Comparison of ENCODE assay signal across 8 cellular contexts in the genomic region with DNA sequence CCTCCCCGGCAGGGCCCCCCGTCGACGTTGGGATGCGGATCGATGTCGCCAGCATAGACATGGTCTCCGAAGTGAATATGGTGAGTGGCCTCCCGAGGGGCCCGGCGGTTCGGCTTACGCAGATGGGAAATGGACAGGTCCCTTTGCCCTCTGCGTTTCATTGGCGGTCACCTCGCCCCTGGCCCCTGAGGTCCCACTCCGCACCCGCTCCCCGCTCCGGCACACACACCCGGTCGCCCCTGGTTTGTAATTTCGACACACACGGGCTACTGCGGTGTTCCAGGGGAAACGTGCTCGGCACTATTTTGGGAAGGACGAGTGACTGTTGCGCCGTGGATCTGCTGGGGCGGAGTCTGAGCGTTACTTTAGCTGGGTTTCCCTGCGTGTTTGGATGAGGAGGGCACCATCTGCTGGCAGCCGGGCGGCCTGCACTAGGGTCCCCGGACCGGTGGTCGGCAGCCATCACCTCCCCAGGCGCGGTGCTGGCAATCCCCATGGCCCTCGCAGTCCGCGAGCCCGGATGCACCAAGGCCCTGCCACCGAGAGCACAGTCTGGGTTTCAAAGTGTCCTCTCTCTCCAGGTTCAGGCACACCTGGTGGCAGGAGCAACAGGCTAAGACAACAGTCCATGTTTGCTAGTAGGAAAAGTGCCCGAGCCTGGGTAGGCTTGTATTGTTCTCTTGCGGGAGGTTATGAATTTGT. TPM values are rescaled to one million over a fixed set of nuclear protein-coding genes. Genes with fewer than 3 reads are reported as not detected.
DNase-seq lines count a peak whose midpoint lies in the region; ATAC-seq and TF ChIP-seq lines count a peak whose summit lies in the region.

No MANE protein-coding gene starts in this region.

- peaks cover 20% of the 10 kb centered on the region for H3K4me1 ChIP-seq in CD4-positive, CD25-positive, alpha-beta regulatory T cell (ENCODE audit: control insufficient read depth, insufficient read depth, low read length, poor library complexity, severe bottlenecking)
- peaks cover 2 to 10% of the 10 kb centered on the region in 2 donors for H3K4me1 ChIP-seq in neuronal stem cell (ENCODE audit: control insufficient read depth in 2 of 2, insufficient read depth in 1 of 2, low read depth in 1 of 2, low read length in 2 of 2)
- no peaks in the 10 kb centered on the region for H3K4me1 ChIP-seq in prostate gland (replicated peaks)

- H2BK15ac ChIP-seq in neuronal stem cell (ENCODE audit: low read length), result no peak overlapping the region

- no peak overlapping the region for H2AK5ac ChIP-seq in neuronal stem cell (ENCODE audit: low read depth, low read length)

- TF ChIP-seq POLR2A in prostate gland (IDR thresholded peaks at IDR 0.05), result no peak

- H3K4me3 ChIP-seq in CD4-positive, CD25-positive, alpha-beta regulatory T cell (ENCODE audit: low read depth, low read length), result peak overlapping the region; percentile 19
- H3K4me3 ChIP-seq in neuronal stem cell (ENCODE audit: low read length in 2 of 2) (peak overlapping the region; percentile 40 to 87), prostate gland (no peak overlapping the region)

- peak overlapping the region; percentile 49 to 75 (median 68) for H3K4me3 Mint-ChIP-seq in CD4-positive, CD25-positive, alpha-beta regulatory T cell

- no peak overlapping the region for H2BK120ac ChIP-seq in neuronal stem cell (ENCODE audit: low read depth, low read length)

- peak overlapping the region; percentile 64 for H3K9ac ChIP-seq in neuronal stem cell (ENCODE audit: low read depth, low read length, poor library complexity)

- no peaks in the 10 kb centered on the region for H3K36me3 ChIP-seq in CD4-positive, CD25-positive, alpha-beta regulatory T cell (ENCODE audit: control insufficient read depth, insufficient read depth, low read length)
- H3K36me3 ChIP-seq in neuronal stem cell (replicated peaks in 1 of 2; ENCODE audit: control insufficient read depth in 2 of 2, insufficient read depth in 2 of 2, low read length in 2 of 2) (no peaks in the 10 kb centered on the region), prostate gland (no peaks in the 10 kb centered on the region)

- no peak overlapping the region for H3K18ac ChIP-seq in neuronal stem cell (ENCODE audit: low read length)

- TF ChIP-seq CTCF in prostate gland (IDR thresholded peaks at IDR 0.05), result peak in 1 of 4 experiments; percentile 20

- peaks cover 0 to 22% (median 7%) of the 10 kb centered on the region in 4 donors for H3K4me1 Mint-ChIP-seq in CD4-positive, CD25-positive, alpha-beta regulatory T cell

- no peak overlapping the region for H4K8ac ChIP-seq in neuronal stem cell (ENCODE audit: low read depth, low read length)

- no peak overlapping the region for H4K91ac ChIP-seq in neuronal stem cell (ENCODE audit: low read depth, low read length, poor library complexity)

- H3K23ac ChIP-seq in neuronal stem cell (ENCODE audit: low read depth, low read length, poor library complexity), result peak overlapping the region; percentile 17

- peaks cover 43% of the 10 kb centered on the region for H3K27me3 Mint-ChIP-seq in CD4-positive, CD25-positive, alpha-beta regulatory T cell

- H3K79me1 ChIP-seq in neuronal stem cell (ENCODE audit: low read depth, low read length), result no peaks in the 10 kb centered on the region

- no CpG with 5 or more reads among the region's 47 CpGs for WGBS in neuronal stem cell (ENCODE audit: extremely low coverage in 2 of 2, insufficient read length in 2 of 2, insufficient replicate concordance in 1 of 2), 2 donors
- WGBS in prostate gland, result under 1% methylated on average over 47 of the region's 47 CpGs

- peak in 2 of 3 donors; percentile 26 to 55 for DNase-seq in CD4-positive, CD25-positive, alpha-beta regulatory T cell
- DNase-seq in NCI-H82 (lab: John Stamatoyannopoulos, UW), result peak; percentile 86
- DNase-seq in activated naive CD4-positive, alpha-beta T cell treated with anti-CD3 and anti-CD28 coated beads, Interleukin-2, amount 50 U/mL, for 16 hours, result peak; percentile 26
- peak; percentile 65 for DNase-seq in globus pallidus (ENCODE audit: low spot score)
- peak; percentile 75 for DNase-seq in neuronal stem cell (ENCODE audit: low spot score)
- DNase-seq in prostate gland (ENCODE audit: low spot score), result no peak

- peak overlapping the region; percentile 90 for H2AFZ ChIP-seq in neuronal stem cell (ENCODE audit: low read length)

- intact Hi-C loops in prostate gland (cut with DNase I), result no loop called here

- H3K27me3 ChIP-seq in CD4-positive, CD25-positive, alpha-beta regulatory T cell (ENCODE audit: control insufficient read depth, insufficient read depth, low read length), result peaks cover 32% of the 10 kb centered on the region
- H3K27me3 ChIP-seq in neuronal stem cell (ENCODE audit: control insufficient read depth in 3 of 3, insufficient read depth in 3 of 3, low read depth in 1 of 3, low read length in 3 of 3) (peaks cover 0 to 34% (median 4%) of the 10 kb centered on the region in 3 experiments), prostate gland (replicated peaks; ENCODE audit: insufficient read depth) (no peaks in the 10 kb centered on the region)

- H3K27ac ChIP-seq in CD4-positive, CD25-positive, alpha-beta regulatory T cell (ENCODE audit: insufficient read depth, low read length, poor library complexity, severe bottlenecking), result no peak overlapping the region
- H3K27ac ChIP-seq in neuronal stem cell (replicated peaks; ENCODE audit: low read length), result no peak overlapping the region
- H3K27ac ChIP-seq in prostate gland, result no peak overlapping the region

- no peaks in the 10 kb centered on the region for H3K36me3 Mint-ChIP-seq in CD4-positive, CD25-positive, alpha-beta regulatory T cell

- H3K14ac ChIP-seq in neuronal stem cell (ENCODE audit: low read length), result no peak overlapping the region

- no peak overlapping the region for H2BK5ac ChIP-seq in neuronal stem cell (ENCODE audit: low read length)

- ATAC-seq in CD4-positive, CD25-positive, alpha-beta regulatory T cell (ENCODE audit: low read depth in 2 of 2), result peak in 1 of 2 donors; percentile 29
- ATAC-seq in GM19043 (IDR thresholded peaks at IDR 0.05; ENCODE audit: low read depth, unreplicated experiment), result peak; percentile 86
- ATAC-seq in HG03175 (IDR thresholded peaks at IDR 0.05; ENCODE audit: unreplicated experiment), result peak; percentile 86

- H3K9me3 Mint-ChIP-seq in CD4-positive, CD25-positive, alpha-beta regulatory T cell, result peaks cover 0 to 5% (median 0%) of the 10 kb centered on the region in 7 donors

- peak overlapping the region; percentile 84 for H3K4me2 ChIP-seq in neuronal stem cell (ENCODE audit: insufficient read depth, low read length, poor library complexity, severe bottlenecking)

- no peak overlapping the region for H3K27ac Mint-ChIP-seq in CD4-positive, CD25-positive, alpha-beta regulatory T cell

- H3K4ac ChIP-seq in neuronal stem cell (ENCODE audit: low read length), result no peak overlapping the region

- no peak overlapping the region for H2BK12ac ChIP-seq in neuronal stem cell (ENCODE audit: low read length)

- H3K9me3 ChIP-seq in CD4-positive, CD25-positive, alpha-beta regulatory T cell (ENCODE audit: control insufficient read depth in 2 of 2, low read length in 2 of 2), result no peaks in the 10 kb centered on the region
- H3K9me3 ChIP-seq in neuronal stem cell (replicated peaks in 1 of 2; ENCODE audit: control insufficient read depth in 2 of 2, insufficient read depth in 1 of 2, low read depth in 1 of 2, low read length in 2 of 2) (no peaks in the 10 kb centered on the region), prostate gland (no peaks in the 10 kb centered on the region)

RNA-seq across cellular contexts. Expression of a gene that starts 1.2 kb away (rescaled TPM):
- total RNA-seq in CD4-positive, CD25-positive, alpha-beta regulatory T cell, result not detected
- not detected for polyA plus RNA-seq in CD4-positive, CD25-positive, alpha-beta regulatory T cell
- polyA plus RNA-seq in neuronal stem cell (2013, experiment 1 of 2), result 0.03 TPM
- 0.04 TPM for polyA plus RNA-seq in neuronal stem cell (2013, experiment 2 of 2)
- not detected for total RNA-seq in prostate gland

RNA-seq across cellular contexts. Expression of a gene that starts 39.2 kb away (rescaled TPM):
- not detected for total RNA-seq in CD4-positive, CD25-positive, alpha-beta regulatory T cell
- not detected for polyA plus RNA-seq in CD4-positive, CD25-positive, alpha-beta regulatory T cell
- polyA plus RNA-seq in neuronal stem cell (2013, experiment 1 of 2), result not detected
- polyA plus RNA-seq in neuronal stem cell (2013, experiment 2 of 2), result not detected
- total RNA-seq in prostate gland, result under 1 TPM in 1 of 2 donors, not detected in 1; 0.28 TPM

Comparison
In these comparisons a context has a peak if more than half of its experiments do, and no peak if none do; other contexts are left out.
1. H3K4me3 ChIP-seq: peak in CD4-positive, CD25-positive, alpha-beta regulatory T cell (single experiment) and neuronal stem cell (2 of 2); none in prostate gland (0 of 2).